In genomic region chr7:130958846-130959245, GRCh38 we compare ENCODE assay signal across 12 cellular contexts.
DNase-seq lines count a peak whose midpoint lies in the region; ATAC-seq and TF ChIP-seq lines count a peak whose summit lies in the region.
"Had no signal": no experiment of that assay in that cellular context is flagged by ENCODE, and none has a peak within 500 bp of the region (broad histone marks: within the 10 kb centered on the region; RNA-seq: fewer than 3 reads in every experiment).

No MANE protein-coding gene starts in this region.

- H3K27ac Mint-ChIP-seq in activated T-cell treated with anti-CD3 and anti-CD28 coated beads, Interleukin-2, amount 50 U/mL, for 24 hours: peak overlapping the region; percentile 98
- peak overlapping the region; percentile 88 for H3K27ac Mint-ChIP-seq in activated CD4-positive, alpha-beta memory T cell treated with anti-CD3 and anti-CD28 coated beads, Interleukin-2, amount 10 ng/mL, durations not matched to agents 7 days and 5 days

- no TSS peak for BruUV-seq in HCT116 (replicated peaks; lab: Mats Ljungman, UMichigan)

- no peak overlapping the region for H3K4me3 Mint-ChIP-seq in activated T-cell treated with anti-CD3 and anti-CD28 coated beads, Interleukin-2, amount 50 U/mL, for 24 hours
- peak overlapping the region; percentile 93 for H3K4me3 Mint-ChIP-seq in activated CD4-positive, alpha-beta memory T cell treated with anti-CD3 and anti-CD28 coated beads, Interleukin-2, amount 10 ng/mL, durations not matched to agents 7 days and 5 days

- H3K4me1 ChIP-seq in HCT116 (ENCODE audit: control insufficient read depth in 1 of 2, insufficient read depth in 2 of 2, low read length in 2 of 2) (peaks cover 67 to 99% of the 10 kb centered on the region in 2 experiments), neutrophil (ENCODE audit: control insufficient read depth in 1 of 2, insufficient read depth in 1 of 2, low read depth in 1 of 2, low read length in 1 of 2) (peaks cover 71 to 79% of the 10 kb centered on the region in 2 experiments)

- intact Hi-C loops in HCT116 (cut with micrococcal nuclease): no loop called here

- no peak for DNase-seq in activated T-cell treated with anti-CD3 and anti-CD28 coated beads, Interleukin-2, amount 50 U/mL, for 24 hours
- no peak for DNase-seq in activated T-cell treated with anti-CD3 and anti-CD28 coated beads for 4 hours
- no peak for DNase-seq in HCT116 (ENCODE audit: low read depth, low spot score)
- no peak for DNase-seq in activated CD4-positive, alpha-beta memory T cell treated with anti-CD3 and anti-CD28 coated beads, Interleukin-2, amount 10 ng/mL, durations not matched to agents 7 days and 5 days
- no peak for DNase-seq in mucosa of gallbladder (ENCODE audit: low spot score)
- no peak for DNase-seq in HCEC 1CT
- DNase-seq: hippocampal formation, left ventricle myocardium superior, occipital lobe, T1000 had no signal

- TF ChIP-seq CTCF in HCT116 (IDR thresholded peaks at IDR 0.05 in 2 of 3, conservative IDR thresholded peaks at IDR 0.05 in 1 of 3; ENCODE audit: borderline replicate concordance in 1 of 3, insufficient read depth in 1 of 3, low read depth in 2 of 3, low read length in 2 of 3) (no peak), neutrophil (IDR thresholded peaks at IDR 0.05) (no peak)

- H3K36me3 ChIP-seq in HCT116 (ENCODE audit: control insufficient read depth in 1 of 2, insufficient read depth in 2 of 2, low read length in 2 of 2) (peaks cover 19 to 38% of the 10 kb centered on the region in 2 experiments; a peak in 3 of 4 replicates), neutrophil (peaks cover 21% of the 10 kb centered on the region)

- no peak for TF ChIP-seq RAD21 in HCT116 (IDR thresholded peaks at IDR 0.05; ENCODE audit: low read depth)

- H3K9me2 ChIP-seq in HCT116 (ENCODE audit: insufficient read depth): no peaks in the 10 kb centered on the region

- no peaks in the 10 kb centered on the region for H4K20me1 ChIP-seq in HCT116 (ENCODE audit: insufficient read depth)

- RAD21 ChIA-PET in HCT116 (lab: Charles Lee; ENCODE audit: low non-redundant PET in 1 of 2, low total read pairs in 2 of 2, uncharacterized antibody in 2 of 2, unreplicated experiment in 2 of 2): no interaction called here

- POLR2A ChIA-PET in HCT116 (lab: Charles Lee): interaction anchor here (0.8 to 4.2 kb wide), 10 partner anchors 12 to 62 kb away, joined by 3 to 30 read pairs (median 4); no protein-coding TSS in a partner anchor
- POLR2A ChIA-PET in activated CD4-positive, alpha-beta memory T cell treated with anti-CD3 and anti-CD28 coated beads, Interleukin-2, amount 10 ng/mL, durations not matched to agents 7 days and 5 days (lab: Charles Lee): interaction anchor here (0.8 to 17.4 kb wide), 26 partner anchors 8 to 230 kb away, joined by 3 to 322 read pairs (median 8); no protein-coding TSS in a partner anchor

- H3K4me2 ChIP-seq in HCT116 (ENCODE audit: low read length): peak overlapping the region; percentile 84

- TF ChIP-seq POLR2A in HCT116 (IDR thresholded peaks at IDR 0.05; ENCODE audit: borderline replicate concordance, extremely low read depth, insufficient read depth, insufficient read length): no peak

- H3K4me1 Mint-ChIP-seq in activated T-cell treated with anti-CD3 and anti-CD28 coated beads, Interleukin-2, amount 50 U/mL, for 24 hours (ENCODE audit: low read depth): peaks cover 54% of the 10 kb centered on the region
- H3K4me1 Mint-ChIP-seq in activated CD4-positive, alpha-beta memory T cell treated with anti-CD3 and anti-CD28 coated beads, Interleukin-2, amount 10 ng/mL, durations not matched to agents 7 days and 5 days: peaks cover 72% of the 10 kb centered on the region

- peak overlapping the region in 1 of 2 experiments; percentile 64; a peak in 2 of 4 replicates for H3K4me3 ChIP-seq in HCT116 (replicated peaks in 1 of 2; ENCODE audit: low read depth in 1 of 2, low read length in 2 of 2)
- H3K4me3 ChIP-seq in neutrophil (ENCODE audit: low read depth in 1 of 2, low read length in 1 of 2): no peak overlapping the region

- H3K36me3 Mint-ChIP-seq in activated T-cell treated with anti-CD3 and anti-CD28 coated beads, Interleukin-2, amount 50 U/mL, for 24 hours (ENCODE audit: low read depth): peaks cover 87% of the 10 kb centered on the region
- H3K36me3 Mint-ChIP-seq in activated CD4-positive, alpha-beta memory T cell treated with anti-CD3 and anti-CD28 coated beads, Interleukin-2, amount 10 ng/mL, durations not matched to agents 7 days and 5 days (ENCODE audit: low read depth): peaks cover 73% of the 10 kb centered on the region

- H3K79me2 ChIP-seq in HCT116 (ENCODE audit: insufficient read depth, low read length): peaks cover 99% of the 10 kb centered on the region

- H3K9me3 ChIP-seq in HCT116 (ENCODE audit: control insufficient read depth in 1 of 2, insufficient read depth in 1 of 2, low read depth in 1 of 2, low read length in 2 of 2) (no peaks in the 10 kb centered on the region), neutrophil (no peaks in the 10 kb centered on the region)

- CTCF ChIA-PET in HCT116 (lab: Charles Lee): interaction anchor here (2.0 to 2.7 kb wide), 6 partner anchors 9 to 82 kb away, joined by 9 to 16 read pairs (median 12); no protein-coding TSS in a partner anchor
- CTCF ChIA-PET in activated CD4-positive, alpha-beta memory T cell treated with anti-CD3 and anti-CD28 coated beads, Interleukin-2, amount 10 ng/mL, durations not matched to agents 7 days and 5 days (lab: Charles Lee): interaction anchor here (0.9 to 8.2 kb wide), 19 partner anchors 11 to 81 kb away, joined by 3 to 66 read pairs (median 7); no protein-coding TSS in a partner anchor

- H3K9ac ChIP-seq in HCT116 (ENCODE audit: low read length): peak overlapping the region; percentile 86

- no peak overlapping the region for H2AFZ ChIP-seq in HCT116 (ENCODE audit: low read depth, low read length, poor library complexity, severe bottlenecking)

- H3K9me3 Mint-ChIP-seq in activated T-cell treated with anti-CD3 and anti-CD28 coated beads, Interleukin-2, amount 50 U/mL, for 24 hours: no peaks in the 10 kb centered on the region
- no peaks in the 10 kb centered on the region for H3K9me3 Mint-ChIP-seq in activated CD4-positive, alpha-beta memory T cell treated with anti-CD3 and anti-CD28 coated beads, Interleukin-2, amount 10 ng/mL, durations not matched to agents 7 days and 5 days

- H3K27me3 Mint-ChIP-seq in activated T-cell treated with anti-CD3 and anti-CD28 coated beads, Interleukin-2, amount 50 U/mL, for 24 hours: no peaks in the 10 kb centered on the region
- H3K27me3 Mint-ChIP-seq in activated CD4-positive, alpha-beta memory T cell treated with anti-CD3 and anti-CD28 coated beads, Interleukin-2, amount 10 ng/mL, durations not matched to agents 7 days and 5 days: no peaks in the 10 kb centered on the region

- no peaks in the 10 kb centered on the region for H3K27me3 ChIP-seq in HCT116 (ENCODE audit: insufficient read depth, low read length)
- no peaks in the 10 kb centered on the region for H3K27me3 ChIP-seq in neutrophil

- peak overlapping the region; percentile 91 for H3K27ac ChIP-seq in HCT116 (ENCODE audit: low read depth, low read length)
- H3K27ac ChIP-seq in neutrophil: peak overlapping the region; percentile 93

- ATAC-seq in HCT116: no peak
- no peak for ATAC-seq in GM19351 (IDR thresholded peaks at IDR 0.05; ENCODE audit: unreplicated experiment)

TF ChIP-seq in HCT116, 20 proteins besides CTCF, POLR2A, EP300 and RAD21 (continues in another document):
- TF ChIP-seq CBX3 (IDR thresholded peaks at IDR 0.05; ENCODE audit: low read depth) (no peak), ZFX (IDR thresholded peaks at IDR 0.05) (no peak), FOSL1 (IDR thresholded peaks at IDR 0.05; ENCODE audit: low read depth) (no peak), SP1 (IDR thresholded peaks at IDR 0.05; ENCODE audit: low read depth) (no peak), SRF (IDR thresholded peaks at IDR 0.05; ENCODE audit: low read depth) (no peak), POLR2AphosphoS5 (IDR thresholded peaks at IDR 0.05; ENCODE audit: low read depth, low read length) (no peak; the same call in 1 of the 2 replicates), ELF1 (IDR thresholded peaks at IDR 0.05; ENCODE audit: borderline replicate concordance, low read depth) (no peak), SIN3A (IDR thresholded peaks at IDR 0.05; ENCODE audit: low read depth) (no peak), EGR1 (IDR thresholded peaks at IDR 0.05; ENCODE audit: low read depth) (no peak), EZH2phosphoT487 (IDR thresholded peaks at IDR 0.05; ENCODE audit: borderline replicate concordance) (no peak), TCF7L2 (IDR thresholded peaks at IDR 0.05; ENCODE audit: borderline replicate concordance, extremely low read depth, insufficient read depth, insufficient read length) (no peak), CEBPB (IDR thresholded peaks at IDR 0.05; ENCODE audit: low read depth) (no peak)
- TF ChIP-seq, protein P1, sequence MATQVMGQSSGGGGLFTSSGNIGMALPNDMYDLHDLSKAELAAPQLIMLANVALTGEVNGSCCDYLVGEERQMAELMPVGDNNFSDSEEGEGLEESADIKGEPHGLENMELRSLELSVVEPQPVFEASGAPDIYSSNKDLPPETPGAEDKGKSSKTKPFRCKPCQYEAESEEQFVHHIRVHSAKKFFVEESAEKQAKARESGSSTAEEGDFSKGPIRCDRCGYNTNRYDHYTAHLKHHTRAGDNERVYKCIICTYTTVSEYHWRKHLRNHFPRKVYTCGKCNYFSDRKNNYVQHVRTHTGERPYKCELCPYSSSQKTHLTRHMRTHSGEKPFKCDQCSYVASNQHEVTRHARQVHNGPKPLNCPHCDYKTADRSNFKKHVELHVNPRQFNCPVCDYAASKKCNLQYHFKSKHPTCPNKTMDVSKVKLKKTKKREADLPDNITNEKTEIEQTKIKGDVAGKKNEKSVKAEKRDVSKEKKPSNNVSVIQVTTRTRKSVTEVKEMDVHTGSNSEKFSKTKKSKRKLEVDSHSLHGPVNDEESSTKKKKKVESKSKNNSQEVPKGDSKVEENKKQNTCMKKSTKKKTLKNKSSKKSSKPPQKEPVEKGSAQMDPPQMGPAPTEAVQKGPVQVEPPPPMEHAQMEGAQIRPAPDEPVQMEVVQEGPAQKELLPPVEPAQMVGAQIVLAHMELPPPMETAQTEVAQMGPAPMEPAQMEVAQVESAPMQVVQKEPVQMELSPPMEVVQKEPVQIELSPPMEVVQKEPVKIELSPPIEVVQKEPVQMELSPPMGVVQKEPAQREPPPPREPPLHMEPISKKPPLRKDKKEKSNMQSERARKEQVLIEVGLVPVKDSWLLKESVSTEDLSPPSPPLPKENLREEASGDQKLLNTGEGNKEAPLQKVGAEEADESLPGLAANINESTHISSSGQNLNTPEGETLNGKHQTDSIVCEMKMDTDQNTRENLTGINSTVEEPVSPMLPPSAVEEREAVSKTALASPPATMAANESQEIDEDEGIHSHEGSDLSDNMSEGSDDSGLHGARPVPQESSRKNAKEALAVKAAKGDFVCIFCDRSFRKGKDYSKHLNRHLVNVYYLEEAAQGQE (IDR thresholded peaks at IDR 0.05; ENCODE audit: low read depth): no peak
- TF ChIP-seq, protein P2, sequence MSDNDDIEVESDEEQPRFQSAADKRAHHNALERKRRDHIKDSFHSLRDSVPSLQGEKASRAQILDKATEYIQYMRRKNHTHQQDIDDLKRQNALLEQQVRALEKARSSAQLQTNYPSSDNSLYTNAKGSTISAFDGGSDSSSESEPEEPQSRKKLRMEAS (IDR thresholded peaks at IDR 0.05): no peak
